Comparison of ENCODE assay signal across 11 cellular contexts in the genomic region with DNA sequence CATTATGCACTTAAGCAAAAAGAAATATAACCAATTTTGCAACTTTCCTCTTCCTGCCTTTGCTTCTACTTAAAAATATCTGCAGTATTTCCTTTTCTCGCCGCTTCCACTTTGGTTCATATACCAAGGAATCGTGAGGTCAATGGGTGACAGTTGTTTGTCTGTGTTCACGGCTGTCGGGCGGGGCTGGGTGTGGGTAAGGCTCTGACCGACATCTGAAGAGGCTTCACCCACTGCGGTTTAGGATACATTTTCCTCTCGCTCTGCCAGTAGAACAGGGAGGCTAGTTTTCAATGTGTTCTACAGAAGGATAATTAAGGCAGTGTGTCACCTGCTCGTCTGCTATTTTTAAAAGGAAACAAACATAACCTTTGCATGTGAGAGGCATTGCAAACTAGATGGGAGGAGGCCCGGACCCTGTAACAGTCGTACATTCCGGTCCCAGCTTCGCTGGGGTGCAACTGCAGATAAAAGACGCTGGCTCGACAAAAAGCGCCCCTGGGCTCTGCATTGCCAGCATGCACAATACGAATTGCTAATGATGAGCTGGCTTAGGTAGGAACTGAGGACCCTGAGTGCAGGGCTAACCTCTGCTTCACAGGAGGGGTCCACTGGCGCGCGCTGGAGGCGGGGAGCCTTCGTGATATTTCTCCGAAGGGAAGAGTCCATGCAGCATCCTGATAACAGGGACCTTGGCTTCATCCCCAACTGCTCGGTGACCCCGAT. TPM values are rescaled to one million over a fixed set of nuclear protein-coding genes. Genes with fewer than 3 reads are reported as not detected.
DNase-seq lines count a peak whose midpoint lies in the region; ATAC-seq and TF ChIP-seq lines count a peak whose summit lies in the region.
"Had no signal": no experiment of that assay in that cellular context is flagged by ENCODE, and none has a peak within 500 bp of the region (broad histone marks: within the 10 kb centered on the region; RNA-seq: fewer than 3 reads in every experiment).

No MANE protein-coding gene starts in this region.

- H3K27me3 ChIP-seq in esophagus muscularis mucosa (peaks cover 0 to 28% (median 0%) of the 10 kb centered on the region in 4 donors), smooth muscle cell (ENCODE audit: low read depth) (no peaks in the 10 kb centered on the region), hepatocyte (no peaks in the 10 kb centered on the region)

- H3K4me3 Mint-ChIP-seq in activated CD4-positive, alpha-beta T cell treated with anti-CD3 and anti-CD28 coated beads, Interleukin-2, amount 10 ng/mL, durations not matched to agents 24 days and 14 days = peak overlapping the region; percentile 75
- H3K4me3 Mint-ChIP-seq: stimulated activated naive B cell treated with anti-CD40 and anti-IgM and Interleukin-4, amounts not matched to agents 10 μg/mL and 1 μg/mL and 100 μg/mL, for 72 hours had no signal

- H3K9ac ChIP-seq in smooth muscle cell (ENCODE audit: low read depth) = no peak overlapping the region

- no peaks in the 10 kb centered on the region for H3K36me3 Mint-ChIP-seq in activated CD4-positive, alpha-beta T cell treated with anti-CD3 and anti-CD28 coated beads, Interleukin-2, amount 10 ng/mL, durations not matched to agents 24 days and 14 days (ENCODE audit: low read depth)
- H3K36me3 Mint-ChIP-seq: stimulated activated naive B cell treated with anti-CD40 and anti-IgM and Interleukin-4, amounts not matched to agents 10 μg/mL and 1 μg/mL and 100 μg/mL, for 72 hours had no signal

- no peak for ATAC-seq in GM21528 (IDR thresholded peaks at IDR 0.05; ENCODE audit: low FRiP score, unreplicated experiment)
- no peak for ATAC-seq in HG03520 (IDR thresholded peaks at IDR 0.05; ENCODE audit: unreplicated experiment)

- H4K20me1 ChIP-seq in smooth muscle cell (ENCODE audit: low read depth) = no peaks in the 10 kb centered on the region
- H4K20me1 ChIP-seq in hepatocyte (ENCODE audit: insufficient read depth, poor library complexity, severe bottlenecking) = no peaks in the 10 kb centered on the region

- H2AFZ ChIP-seq in smooth muscle cell (ENCODE audit: low read depth) = no peak overlapping the region
- no peak overlapping the region for H2AFZ ChIP-seq in hepatocyte

- H3K4me3 ChIP-seq in esophagus muscularis mucosa = peak overlapping the region; percentile 1 to 19 (median 12)
- H3K4me3 ChIP-seq in smooth muscle cell = no peak overlapping the region
- H3K4me3 ChIP-seq in hepatocyte = no peak overlapping the region

- intact Hi-C loops in activated CD4-positive, alpha-beta T cell treated with anti-CD3 and anti-CD28 coated beads, Interleukin-2, amount 10 ng/mL, durations not matched to agents 24 days and 14 days (cut with micrococcal nuclease) = loop anchor here (1.0 to 5.0 kb wide), 3 partner anchors 206 to 632 kb away; no protein-coding TSS in a partner anchor
- intact Hi-C loops in esophagus muscularis mucosa (cut with DNase I) = loop anchor here (5.0 kb wide), 1 partner anchor 631 kb away; no protein-coding TSS in a partner anchor

- H3K9me2 ChIP-seq in hepatocyte (replicated peaks; ENCODE audit: insufficient read depth) = no peaks in the 10 kb centered on the region

- H3K27ac ChIP-seq in esophagus muscularis mucosa (replicated peaks in 1 of 4) = no peak overlapping the region
- H3K27ac ChIP-seq in smooth muscle cell (ENCODE audit: low read depth) = no peak overlapping the region
- H3K27ac ChIP-seq in hepatocyte = no peak overlapping the region

- peak overlapping the region; percentile 44 for H3K4me2 ChIP-seq in smooth muscle cell
- no peak overlapping the region for H3K4me2 ChIP-seq in hepatocyte

- TF ChIP-seq EP300 in esophagus muscularis mucosa (IDR thresholded peaks at IDR 0.05) = no peak

- H3K9me3 Mint-ChIP-seq in activated CD4-positive, alpha-beta T cell treated with anti-CD3 and anti-CD28 coated beads, Interleukin-2, amount 10 ng/mL, durations not matched to agents 24 days and 14 days = no peaks in the 10 kb centered on the region
- H3K9me3 Mint-ChIP-seq: stimulated activated naive B cell treated with anti-CD40 and anti-IgM and Interleukin-4, amounts not matched to agents 10 μg/mL and 1 μg/mL and 100 μg/mL, for 72 hours had no signal

- peaks cover 3% of the 10 kb centered on the region for H3F3A ChIP-seq in smooth muscle cell (ENCODE audit: low read depth)

- H3K79me2 ChIP-seq in smooth muscle cell (ENCODE audit: low read depth) (peaks cover 11% of the 10 kb centered on the region), hepatocyte (no peaks in the 10 kb centered on the region)

- H3K4me1 Mint-ChIP-seq in activated CD4-positive, alpha-beta T cell treated with anti-CD3 and anti-CD28 coated beads, Interleukin-2, amount 10 ng/mL, durations not matched to agents 24 days and 14 days = peaks cover 13% of the 10 kb centered on the region

- DNase-seq in activated CD4-positive, alpha-beta T cell treated with anti-CD3 and anti-CD28 coated beads, Interleukin-2, amount 10 ng/mL, durations not matched to agents 24 days and 14 days = peak; percentile 81
- no peak for DNase-seq in activated CD4-positive, alpha-beta T cell treated with anti-CD3 and anti-CD28 coated beads, Interleukin-2, amount 50 U/mL, for 1 hour
- DNase-seq in NOMO-1 (lab: John Stamatoyannopoulos, UW; ENCODE audit: unreplicated experiment in 2 of 2) (peak; percentile 81 to 84), esophagus muscularis mucosa (ENCODE audit: extremely low spot score) (no peak), smooth muscle cell (lab: John Stamatoyannopoulos, UW; ENCODE audit: unreplicated experiment) (no peak), hepatocyte (ENCODE audit: low spot score) (no peak)
- DNase-seq: activated naive CD4-positive, alpha-beta T cell treated with anti-CD3 and anti-CD28 coated beads, Interleukin-2, amount 50 U/mL, for 16 hours; stimulated activated naive B cell treated with anti-CD40 and anti-IgM and Interleukin-4, amounts not matched to agents 10 μg/mL and 1 μg/mL and 100 μg/mL, for 72 hours had no signal

- H3K4me1 ChIP-seq in esophagus muscularis mucosa (peaks cover 0 to 3% (median 0%) of the 10 kb centered on the region in 4 donors), smooth muscle cell (ENCODE audit: low read depth) (peaks cover 3% of the 10 kb centered on the region), hepatocyte (ENCODE audit: insufficient read depth) (peaks cover 4% of the 10 kb centered on the region)

- TF ChIP-seq CTCF in esophagus muscularis mucosa (IDR thresholded peaks at IDR 0.05) (no peak), smooth muscle cell (IDR thresholded peaks at IDR 0.05; ENCODE audit: borderline replicate concordance, insufficient read depth, poor library complexity, severe bottlenecking) (no peak), hepatocyte (IDR thresholded peaks at IDR 0.05; ENCODE audit: poor library complexity) (no peak)

- H3K27me3 Mint-ChIP-seq in activated CD4-positive, alpha-beta T cell treated with anti-CD3 and anti-CD28 coated beads, Interleukin-2, amount 10 ng/mL, durations not matched to agents 24 days and 14 days = peaks cover 18% of the 10 kb centered on the region

- no peak for TF ChIP-seq POLR2A in esophagus muscularis mucosa (IDR thresholded peaks at IDR 0.05; ENCODE audit: low read depth)

- H3K36me3 ChIP-seq in esophagus muscularis mucosa (no peaks in the 10 kb centered on the region), smooth muscle cell (ENCODE audit: low read depth) (no peaks in the 10 kb centered on the region), hepatocyte (replicated peaks; ENCODE audit: insufficient read depth, low read depth) (no peaks in the 10 kb centered on the region)

- H3K27ac Mint-ChIP-seq in activated CD4-positive, alpha-beta T cell treated with anti-CD3 and anti-CD28 coated beads, Interleukin-2, amount 10 ng/mL, durations not matched to agents 24 days and 14 days = peak overlapping the region; percentile 41
- H3K27ac Mint-ChIP-seq: stimulated activated naive B cell treated with anti-CD40 and anti-IgM and Interleukin-4, amounts not matched to agents 10 μg/mL and 1 μg/mL and 100 μg/mL, for 72 hours had no signal

- H3K9me3 ChIP-seq in esophagus muscularis mucosa (no peaks in the 10 kb centered on the region), smooth muscle cell (replicated peaks; ENCODE audit: low read depth) (no peaks in the 10 kb centered on the region), hepatocyte (ENCODE audit: low read depth) (no peaks in the 10 kb centered on the region)

- WGBS in esophagus muscularis mucosa = 65% methylated on average over 26 of the region's 26 CpGs
- WGBS in smooth muscle cell (ENCODE audit: low lambda C conversion rate) = 78% methylated on average over 26 of the region's 26 CpGs
- 71% methylated on average over 26 of the region's 26 CpGs for WGBS in hepatocyte (ENCODE audit: low lambda C conversion rate, missing lambda C conversion rate)

RNA-seq across cellular contexts. Expression of a gene that starts 8.5 kb away (rescaled TPM):
- total RNA-seq in activated CD4-positive, alpha-beta T cell treated with anti-CD3 and anti-CD28 coated beads, Interleukin-2, amount 10 ng/mL, durations not matched to agents 24 days and 14 days = 0.12 and 0.14 TPM in 2 replicates
- total RNA-seq in esophagus muscularis mucosa (10 to 100 TPM in 2 of 4 donors, 1 to 10 TPM in 2; 3.7 to 13.3 (median 10.6) TPM), smooth muscle cell (11.0 and 13.9 TPM in 2 replicates), hepatocyte (4.7 and 5.1 TPM in 2 replicates)
- polyA plus RNA-seq in smooth muscle cell (9.2 and 14.4 TPM in 2 replicates), hepatocyte (1.9 and 2.5 TPM in 2 replicates)
- polyA plus RNA-seq: AG04450 had no signal

Comparison
In these comparisons a context has a peak if more than half of its experiments do, and no peak if none do; other contexts are left out.
1. DNase-seq: peak in activated CD4-positive, alpha-beta T cell treated with anti-CD3 and anti-CD28 coated beads, Interleukin-2, amount 10 ng/mL, durations not matched to agents 24 days and 14 days (single experiment) and NOMO-1 (2 of 2); none in activated CD4-positive, alpha-beta T cell treated with anti-CD3 and anti-CD28 coated beads, Interleukin-2, amount 50 U/mL, for 1 hour (single experiment), esophagus muscularis mucosa (single experiment), smooth muscle cell (single experiment) and hepatocyte (single experiment).
2. H3K4me3 ChIP-seq: peak in esophagus muscularis mucosa (4 of 4); none in smooth muscle cell (single experiment) and hepatocyte (single experiment).